In genomic region chr7:95478139-95479037, GRCh38 we compare ENCODE assay signal across 9 cellular contexts. TPM values are rescaled to one million over a fixed set of nuclear protein-coding genes. Genes with fewer than 3 reads are reported as not detected.
DNase-seq lines count a peak whose midpoint lies in the region; ATAC-seq and TF ChIP-seq lines count a peak whose summit lies in the region.
"Had no signal": no experiment of that assay in that cellular context is flagged by ENCODE, and none has a peak within 500 bp of the region (broad histone marks: within the 10 kb centered on the region; RNA-seq: fewer than 3 reads in every experiment).

No MANE protein-coding gene starts in this region.

- no peaks in the 10 kb centered on the region for H3F3A ChIP-seq in PC-3 (ENCODE audit: low read length, unreplicated experiment)

- POLR2A ChIA-PET in PC-3 (lab: Charles Lee; ENCODE audit: unreplicated experiment), result no interaction called here
- POLR2A ChIA-PET in CD8-positive, alpha-beta memory T cell (lab: Charles Lee), result no interaction called here

- BruUV-seq in PC-3 (replicated peaks; lab: Mats Ljungman, UMichigan), result no TSS peak

- H3K9me3 Mint-ChIP-seq in progenitor cell of endocrine pancreas (ENCODE audit: low read depth), result no peaks in the 10 kb centered on the region
- H3K9me3 Mint-ChIP-seq in CD8-positive, alpha-beta memory T cell, result no peaks in the 10 kb centered on the region
- H3K9me3 Mint-ChIP-seq: IgD-negative memory B cell had no signal

- H3K4me3 ChIP-seq in PC-3 (ENCODE audit: low read length), result no peak overlapping the region
- H3K4me3 ChIP-seq in CD8-positive, alpha-beta memory T cell (ENCODE audit: low read length), result no peak overlapping the region

- H3K36me3 ChIP-seq in PC-3 (ENCODE audit: low read depth, low read length), result no peaks in the 10 kb centered on the region
- no peaks in the 10 kb centered on the region for H3K36me3 ChIP-seq in CD8-positive, alpha-beta memory T cell (ENCODE audit: insufficient read depth, low read length)

- CTCF ChIA-PET in PC-3 (lab: Charles Lee), result interaction anchor here (0.6 to 0.7 kb wide), 3 partner anchors 213 to 347 kb away, joined by 4 to 13 read pairs (median 6); no protein-coding TSS in a partner anchor
- CTCF ChIA-PET in CD8-positive, alpha-beta memory T cell (lab: Charles Lee), result interaction anchor here (0.6 to 2.2 kb wide), 3 partner anchors 10 to 1029 kb away, joined by 3 to 6 read pairs (median 4); no protein-coding TSS in a partner anchor

- H3K4me1 ChIP-seq in PC-3 (ENCODE audit: insufficient read depth, low read length), result no peaks in the 10 kb centered on the region
- peaks cover 4% of the 10 kb centered on the region for H3K4me1 ChIP-seq in CD8-positive, alpha-beta memory T cell (ENCODE audit: insufficient read depth, low read length)

- H3K4me1 Mint-ChIP-seq in progenitor cell of endocrine pancreas (ENCODE audit: low read depth), result peaks cover 25% of the 10 kb centered on the region
- H3K4me1 Mint-ChIP-seq in CD8-positive, alpha-beta memory T cell, result peaks cover 3 to 8% (median 4%) of the 10 kb centered on the region in 3 donors

- H3K79me2 ChIP-seq in PC-3 (ENCODE audit: low read length), result no peaks in the 10 kb centered on the region

- no peak overlapping the region for H3K27ac ChIP-seq in PC-3 (ENCODE audit: low read length)
- H3K27ac ChIP-seq in CD8-positive, alpha-beta memory T cell (ENCODE audit: low read depth, low read length), result no peak overlapping the region

- no peaks in the 10 kb centered on the region for H3K36me3 Mint-ChIP-seq in progenitor cell of endocrine pancreas (ENCODE audit: insufficient read depth)
- H3K36me3 Mint-ChIP-seq in CD8-positive, alpha-beta memory T cell, result no peaks in the 10 kb centered on the region
- H3K36me3 Mint-ChIP-seq: IgD-negative memory B cell had no signal

- peak overlapping the region; percentile 60 for H3K27ac Mint-ChIP-seq in progenitor cell of endocrine pancreas
- peak overlapping the region in 1 of 8 donors; percentile 43 for H3K27ac Mint-ChIP-seq in CD8-positive, alpha-beta memory T cell
- H3K27ac Mint-ChIP-seq: IgD-negative memory B cell had no signal

- ATAC-seq in PC-3 (no peak), GM18909 (IDR thresholded peaks at IDR 0.05; ENCODE audit: poor library complexity, unreplicated experiment) (no peak)

- intact Hi-C loops in PC-3 (cut with micrococcal nuclease), result loop anchor here (5.0 to 10.0 kb wide), 4 partner anchors 231 to 1194 kb away; partner anchors contain the start of gene PPP1R9A

- no peak overlapping the region for H3K9ac ChIP-seq in PC-3 (ENCODE audit: low read length)

- H3K9me2 ChIP-seq in PC-3 (replicated peaks; ENCODE audit: low read length), result no peaks in the 10 kb centered on the region

- H3K9me3 ChIP-seq in PC-3 (ENCODE audit: low read length), result no peaks in the 10 kb centered on the region
- H3K9me3 ChIP-seq in CD8-positive, alpha-beta memory T cell (ENCODE audit: low read length), result no peaks in the 10 kb centered on the region

- peak overlapping the region; percentile 44 for H3K4me3 Mint-ChIP-seq in progenitor cell of endocrine pancreas (ENCODE audit: low read depth)
- H3K4me3 Mint-ChIP-seq in CD8-positive, alpha-beta memory T cell, result no peak overlapping the region

- peak overlapping the region; percentile 61 for H2AFZ ChIP-seq in PC-3 (ENCODE audit: low read length)

- no peak overlapping the region for H3K4me2 ChIP-seq in PC-3 (ENCODE audit: low read length)

- H3K27me3 ChIP-seq in PC-3 (ENCODE audit: low read length), result no peaks in the 10 kb centered on the region
- H3K27me3 ChIP-seq in CD8-positive, alpha-beta memory T cell (ENCODE audit: insufficient read depth, low read length, poor library complexity, severe bottlenecking), result no peaks in the 10 kb centered on the region

- H4K20me1 ChIP-seq in PC-3 (ENCODE audit: low read length), result no peaks in the 10 kb centered on the region

- DNase-seq in HCEC 1CT (peak; percentile 35), PC-3 (no peak), fibroblast of peridontal ligament (ENCODE audit: extremely low read depth) (peak; percentile 74), progenitor cell of endocrine pancreas (ENCODE audit: low spot score, unreplicated experiment) (no peak), DMS79 treated with DMSO at 0.1 percent for 48 hours (lab: John Stamatoyannopoulos, UW) (no peak)
- no peak for DNase-seq in CD8-positive, alpha-beta memory T cell
- no peak for DNase-seq in activated CD4-positive, CD25-positive, alpha-beta regulatory T cell treated with anti-CD3 and anti-CD28 coated beads, Interleukin-2, amount 50 U/mL, for 72 hours

- TF ChIP-seq CTCF in PC-3 (conservative IDR thresholded peaks at IDR 0.05; ENCODE audit: low read depth, low read length) (peak; percentile 48), progenitor cell of endocrine pancreas (IDR thresholded peaks at IDR 0.05; ENCODE audit: unreplicated experiment) (peak; percentile 54)

- H3K27me3 Mint-ChIP-seq in progenitor cell of endocrine pancreas, result no peaks in the 10 kb centered on the region
- H3K27me3 Mint-ChIP-seq in CD8-positive, alpha-beta memory T cell, result peaks cover 0 to 11% of the 10 kb centered on the region in 2 donors
- H3K27me3 Mint-ChIP-seq: IgD-negative memory B cell had no signal

RNA-seq across cellular contexts. Expression of gene ASB4, which starts 7.4 kb away (rescaled TPM):
- total RNA-seq in PC-3 (2014; rRNA removed) (not detected in 2 replicates), progenitor cell of endocrine pancreas (0.27 TPM in 1 of 2 replicates, not detected in the other)
- total RNA-seq in CD8-positive, alpha-beta memory T cell, result not detected
- polyA plus RNA-seq in CD8-positive, alpha-beta memory T cell, result not detected
- polyA plus RNA-seq: IgD-negative memory B cell had no signal

RNA-seq across cellular contexts. Expression of gene PON2, which starts 43.6 kb away (rescaled TPM):
- total RNA-seq in PC-3 (2014; rRNA removed), result 51.6 and 56.4 TPM in 2 replicates
- total RNA-seq in progenitor cell of endocrine pancreas, result 145 and 157 TPM in 2 replicates
- 1 to 10 TPM; 6.0 to 7.0 TPM for total RNA-seq in CD8-positive, alpha-beta memory T cell
- polyA plus RNA-seq in CD8-positive, alpha-beta memory T cell, result 6.5 TPM

Comparison
In these comparisons a context has a peak if more than half of its experiments do, and no peak if none do; other contexts are left out.
1. DNase-seq: peak in HCEC 1CT (single experiment) and fibroblast of peridontal ligament (single experiment); none in PC-3 (single experiment), progenitor cell of endocrine pancreas (single experiment), DMS79 treated with DMSO at 0.1 percent for 48 hours (single experiment), CD8-positive, alpha-beta memory T cell (0 of 5) and activated CD4-positive, CD25-positive, alpha-beta regulatory T cell treated with anti-CD3 and anti-CD28 coated beads, Interleukin-2, amount 50 U/mL, for 72 hours (single experiment).